ENCODE assay signal across 15 cellular contexts in the genomic region with DNA sequence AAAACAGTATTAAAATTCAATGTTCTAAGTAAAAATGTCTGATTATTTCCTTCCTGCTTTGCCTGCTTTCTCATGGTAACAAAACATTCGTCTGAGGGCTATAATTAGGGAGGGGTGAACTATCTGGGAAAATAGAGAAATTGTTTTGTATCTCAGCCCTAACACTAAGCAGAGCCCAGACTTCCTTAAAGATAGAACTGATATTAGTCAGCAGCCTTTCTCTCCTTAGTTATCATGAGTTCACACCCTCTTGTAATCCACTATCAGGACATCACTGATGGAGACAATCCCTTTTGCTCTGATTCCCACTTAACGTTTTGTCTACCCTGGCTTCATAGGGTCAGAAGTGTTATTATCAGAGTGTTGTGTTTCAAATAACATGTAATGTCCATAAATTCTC.
"Had no signal": no experiment of that assay in that cellular context is flagged by ENCODE, and none has a peak within 500 bp of the region (broad histone marks: within the 10 kb centered on the region; RNA-seq: fewer than 3 reads in every experiment).

No MANE protein-coding gene starts in this region.

- ATAC-seq: activated naive CD4-positive, alpha-beta T cell treated with anti-CD3 and anti-CD28 coated beads, Interleukin-2, amount 50 U/mL, for 72 hours; natural killer cell had no signal

- H3K4me1 ChIP-seq: right atrium auricular region, thyroid gland, uterus had no signal

- H3K36me3 ChIP-seq: right atrium auricular region, thyroid gland, uterus had no signal

- H3K27ac ChIP-seq: right atrium auricular region, thyroid gland, uterus had no signal

- DNase-seq: activated B cell treated with CpG ODN at 0.5 μM for 24 hours; activated CD4-positive, alpha-beta T cell treated with anti-CD3 and anti-CD28 coated beads, Interleukin-2, amount 10 ng/mL, durations not matched to agents 24 days and 14 days; activated effector memory CD4-positive, alpha-beta T cell treated with Interleukin-2 at 50 U/mL for 16 hours; activated T-cell treated with anti-CD3 and anti-CD28 coated beads, Interleukin-2, amount 50 U/mL, for 1 hour; cerebellar nuclear complex; immature natural killer cell; natural killer cell; posterior cingulate gyrus; small intestine; T1000; thyroid gland; uterus had no signal

- H3K27me3 ChIP-seq: right atrium auricular region, thyroid gland, uterus had no signal

- H3K4me3 ChIP-seq: lung, right atrium auricular region, thyroid gland, uterus had no signal
